ENCODE assay signal across 8 cellular contexts in genomic region chr12:110281549-110282342, GRCh38. TPM values are rescaled to one million over a fixed set of nuclear protein-coding genes. Genes with fewer than 3 reads are reported as not detected.
DNase-seq lines count a peak whose midpoint lies in the region; ATAC-seq and TF ChIP-seq lines count a peak whose summit lies in the region.

No MANE protein-coding gene starts in this region.

- no peaks in the 10 kb centered on the region for H3K27me3 Mint-ChIP-seq in type B pancreatic cell

- peaks cover 7% of the 10 kb centered on the region for H3K4me1 ChIP-seq in ovary (ENCODE audit: insufficient read depth)

- no peak for TF ChIP-seq POLR2A in ovary (IDR thresholded peaks at IDR 0.05)

- no peak for TF ChIP-seq EP300 in ovary (IDR thresholded peaks at IDR 0.05)

- peaks cover 55% of the 10 kb centered on the region for H3K4me1 Mint-ChIP-seq in type B pancreatic cell (ENCODE audit: unreplicated experiment)

- TF ChIP-seq CTCF in ovary (IDR thresholded peaks at IDR 0.05) (no peak), type B pancreatic cell (conservative IDR thresholded peaks at IDR 0.05) (no peak)

- H3K27me3 ChIP-seq in ovary, result no peaks in the 10 kb centered on the region

- H3K36me3 Mint-ChIP-seq in type B pancreatic cell, result peaks cover 37% of the 10 kb centered on the region

- ATAC-seq in HG03354 (IDR thresholded peaks at IDR 0.05; ENCODE audit: poor library complexity, severe bottlenecking, unreplicated experiment), result peak; percentile 45

- WGBS in ovary, 3 donors, result 0 to 1% (median 0%) methylated on average over 41 to 83 of the region's 83 CpGs

- intact Hi-C loops in ovary (cut with DNase I), result loop anchor here in 3 of 4 donors (2.0 to 10.0 kb wide), 6 partner anchors 55 to 179 kb away; partner anchors contain the start of gene IFT81 (in 2 of the 3)

- DNase-seq in CD1c-positive myeloid dendritic cell (ENCODE audit: extremely low spot score), result peak; percentile 76
- peak; percentile 63 for DNase-seq in GM19238 (ENCODE audit: insufficient read length, low spot score)
- peak; percentile 69 for DNase-seq in RPMI7951 (ENCODE audit: low read depth)
- DNase-seq in activated naive CD4-positive, alpha-beta T cell treated with Interleukin-2 at 50 U/mL for 16 hours, result peak; percentile 58
- DNase-seq in globus pallidus (ENCODE audit: low spot score), result peak; percentile 33
- DNase-seq in ovary, result peak in 4 of 5 donors; percentile 46 to 74 (median 54)
- no peak for DNase-seq in type B pancreatic cell (ENCODE audit: extremely low spot score, unreplicated experiment)

- H3K9me3 ChIP-seq in ovary, result no peaks in the 10 kb centered on the region

- H3K27ac Mint-ChIP-seq in type B pancreatic cell, result peak overlapping the region; percentile 94

- peak overlapping the region; percentile 96 for H3K4me3 Mint-ChIP-seq in type B pancreatic cell

- H3K36me3 ChIP-seq in ovary, result no peaks in the 10 kb centered on the region

- H3K27ac ChIP-seq in ovary, result peak overlapping the region; percentile 82 to 94

- no peaks in the 10 kb centered on the region for H3K9me3 Mint-ChIP-seq in type B pancreatic cell

- H3K4me3 ChIP-seq in ovary, result peak overlapping the region; percentile 75

RNA-seq across cellular contexts. Expression of gene ATP2A2, which starts 0.7 kb away (rescaled TPM):
- 68.5 and 75.7 TPM in 2 replicates for total RNA-seq in RPMI7951 (2014; rRNA removed; shearing (Covaris generic))
- total RNA-seq in ovary (100 to 1,000 TPM in 4 of 7 donors, 10 to 100 TPM in 3; 60.4 to 164 (median 137) TPM), type B pancreatic cell (ENCODE audit: low replicate concordance) (163 and 203 TPM in 2 replicates)
- polyA plus RNA-seq in ovary, result 100 to 1,000 TPM in 1 of 2 donors, 10 to 100 TPM in 1; 54.2 to 183 TPM
